9 cellular contexts compared by ENCODE assay signal in genomic region chr3:49721861-49722781, GRCh38. TPM values are rescaled to one million over a fixed set of nuclear protein-coding genes. Genes with fewer than 3 reads are reported as not detected.
DNase-seq lines count a peak whose midpoint lies in the region; ATAC-seq and TF ChIP-seq lines count a peak whose summit lies in the region.
"Had no signal": no experiment of that assay in that cellular context is flagged by ENCODE, and none has a peak within 500 bp of the region (broad histone marks: within the 10 kb centered on the region; RNA-seq: fewer than 3 reads in every experiment).

No MANE protein-coding gene starts in this region.

- peaks cover 0 to 31% (median 5%) of the 10 kb centered on the region in 4 donors for H3K4me1 ChIP-seq in right lobe of liver
- H3K4me1 ChIP-seq in upper lobe of left lung, result peaks cover 28 to 58% (median 34%) of the 10 kb centered on the region in 4 donors

- no peak for TF ChIP-seq EP300 in upper lobe of left lung (IDR thresholded peaks at IDR 0.05)

- DNase-seq in activated naive CD4-positive, alpha-beta T cell treated with Interleukin-2 at 50 U/mL for 16 hours, result no peak
- DNase-seq in activated naive CD8-positive, alpha-beta T cell treated with anti-CD3 and anti-CD28 coated beads, Interleukin-2, amount 10 ng/mL, durations not matched to agents 7 days and 5 days, result no peak
- peak in 1 of 3 donors; percentile 56 for DNase-seq in right lobe of liver
- peak; percentile 19 to 81 for DNase-seq in upper lobe of left lung
- no peak for DNase-seq in HK-2 (ENCODE audit: unreplicated experiment)

- H3K36me3 Mint-ChIP-seq in activated naive CD4-positive, alpha-beta T cell treated with anti-CD3 and anti-CD28 coated beads, Interleukin-2, amount 50 U/mL, for 24 hours, result peaks cover 2% of the 10 kb centered on the region
- peaks cover 6% of the 10 kb centered on the region for H3K36me3 Mint-ChIP-seq in activated naive CD8-positive, alpha-beta T cell treated with anti-CD3 and anti-CD28 coated beads, Interleukin-2, amount 10 ng/mL, durations not matched to agents 7 days and 5 days

- peaks cover 30% of the 10 kb centered on the region for H3K4me1 Mint-ChIP-seq in activated naive CD4-positive, alpha-beta T cell treated with anti-CD3 and anti-CD28 coated beads, Interleukin-2, amount 50 U/mL, for 24 hours
- peaks cover 23% of the 10 kb centered on the region for H3K4me1 Mint-ChIP-seq in activated naive CD8-positive, alpha-beta T cell treated with anti-CD3 and anti-CD28 coated beads, Interleukin-2, amount 10 ng/mL, durations not matched to agents 7 days and 5 days

- H3K9me3 Mint-ChIP-seq in activated naive CD4-positive, alpha-beta T cell treated with anti-CD3 and anti-CD28 coated beads, Interleukin-2, amount 50 U/mL, for 24 hours, result no peaks in the 10 kb centered on the region
- H3K9me3 Mint-ChIP-seq in activated naive CD8-positive, alpha-beta T cell treated with anti-CD3 and anti-CD28 coated beads, Interleukin-2, amount 10 ng/mL, durations not matched to agents 7 days and 5 days, result no peaks in the 10 kb centered on the region

- WGBS in right lobe of liver (ENCODE audit: insufficient coverage, low coverage, low lambda C conversion rate, missing lambda C conversion rate), result 70% methylated on average over 2 of the region's 28 CpGs
- WGBS in upper lobe of left lung, 2 donors, result 91 to 93% methylated on average over 2 to 28 of the region's 28 CpGs

- intact Hi-C loops in right lobe of liver (cut with DNase I), result no loop called here

- no peak for ATAC-seq in activated naive CD8-positive, alpha-beta T cell treated with anti-CD3 and anti-CD28 coated beads, Interleukin-2, amount 10 ng/mL, durations not matched to agents 7 days and 5 days (ENCODE audit: low read depth)
- ATAC-seq in right lobe of liver (no peak), upper lobe of left lung (ENCODE audit: low FRiP score in 2 of 2) (no peak), HG02884 (IDR thresholded peaks at IDR 0.05; ENCODE audit: unreplicated experiment) (no peak), GM18909 (IDR thresholded peaks at IDR 0.05; ENCODE audit: poor library complexity, unreplicated experiment) (no peak)

- TF ChIP-seq POLR2A in right lobe of liver (IDR thresholded peaks at IDR 0.05), result no peak
- TF ChIP-seq POLR2A in upper lobe of left lung (IDR thresholded peaks at IDR 0.05), result no peak

- peak overlapping the region; percentile 92 for H3K4me3 Mint-ChIP-seq in activated naive CD4-positive, alpha-beta T cell treated with anti-CD3 and anti-CD28 coated beads, Interleukin-2, amount 50 U/mL, for 24 hours
- H3K4me3 Mint-ChIP-seq in activated naive CD8-positive, alpha-beta T cell treated with anti-CD3 and anti-CD28 coated beads, Interleukin-2, amount 10 ng/mL, durations not matched to agents 7 days and 5 days, result peak overlapping the region; percentile 97

- H3K27me3 ChIP-seq in right lobe of liver (no peaks in the 10 kb centered on the region), upper lobe of left lung (no peaks in the 10 kb centered on the region)
- H3K27me3 ChIP-seq: ascending aorta had no signal

- POLR2A ChIA-PET in activated naive CD8-positive, alpha-beta T cell treated with anti-CD3 and anti-CD28 coated beads, Interleukin-2, amount 10 ng/mL, durations not matched to agents 7 days and 5 days (lab: Charles Lee), result interaction anchor here (1.1 to 2.1 kb wide), 4 partner anchors 11 to 81 kb away, joined by 3 to 7 read pairs (median 3); partner anchors contain the start of gene INKA1

- H3K27ac ChIP-seq in right lobe of liver (no peak overlapping the region), upper lobe of left lung (peak overlapping the region in 1 of 4 donors; percentile 91)

- H3K27me3 Mint-ChIP-seq in activated naive CD4-positive, alpha-beta T cell treated with anti-CD3 and anti-CD28 coated beads, Interleukin-2, amount 50 U/mL, for 24 hours, result no peaks in the 10 kb centered on the region
- H3K27me3 Mint-ChIP-seq in activated naive CD8-positive, alpha-beta T cell treated with anti-CD3 and anti-CD28 coated beads, Interleukin-2, amount 10 ng/mL, durations not matched to agents 7 days and 5 days, result no peaks in the 10 kb centered on the region

- peak overlapping the region in 2 of 3 donors; percentile 80 to 92 for H3K4me3 ChIP-seq in right lobe of liver
- H3K4me3 ChIP-seq in upper lobe of left lung, result peak overlapping the region in 2 of 4 donors; percentile 67 to 86

- H3K9me3 ChIP-seq in right lobe of liver, result no peaks in the 10 kb centered on the region
- no peaks in the 10 kb centered on the region for H3K9me3 ChIP-seq in upper lobe of left lung
- H3K9me3 ChIP-seq: ascending aorta had no signal

- H3K27ac Mint-ChIP-seq in activated naive CD4-positive, alpha-beta T cell treated with anti-CD3 and anti-CD28 coated beads, Interleukin-2, amount 50 U/mL, for 24 hours, result peak overlapping the region; percentile 74
- peak overlapping the region; percentile 82 for H3K27ac Mint-ChIP-seq in activated naive CD8-positive, alpha-beta T cell treated with anti-CD3 and anti-CD28 coated beads, Interleukin-2, amount 10 ng/mL, durations not matched to agents 7 days and 5 days

- H3K36me3 ChIP-seq in right lobe of liver, result peaks cover 0 to 20% (median 10%) of the 10 kb centered on the region in 4 donors
- H3K36me3 ChIP-seq in upper lobe of left lung, result peaks cover 5 to 45% (median 24%) of the 10 kb centered on the region in 4 donors

- TF ChIP-seq CTCF in right lobe of liver (IDR thresholded peaks at IDR 0.05), result no peak
- no peak for TF ChIP-seq CTCF in upper lobe of left lung (IDR thresholded peaks at IDR 0.05)

RNA-seq across cellular contexts. Expression of gene GMPPB, which starts 1.6 kb away (rescaled TPM):
- total RNA-seq in activated naive CD8-positive, alpha-beta T cell treated with anti-CD3 and anti-CD28 coated beads, Interleukin-2, amount 10 ng/mL, durations not matched to agents 7 days and 5 days, result 10 to 100 TPM; 35.4 to 39.9 TPM
- total RNA-seq in right lobe of liver (10 to 100 TPM; 12.2 to 34.2 (median 25.6) TPM), upper lobe of left lung (10 to 100 TPM; 17.8 to 45.8 (median 41.3) TPM)

RNA-seq across cellular contexts. Expression of gene AMIGO3, which starts 2.6 kb away (rescaled TPM):
- total RNA-seq in activated naive CD8-positive, alpha-beta T cell treated with anti-CD3 and anti-CD28 coated beads, Interleukin-2, amount 10 ng/mL, durations not matched to agents 7 days and 5 days, result 1 to 10 TPM in 1 of 2 experiments, under 1 TPM in 1; 0.61 to 2.0 TPM
- total RNA-seq in right lobe of liver (1 to 10 TPM in 1 of 6 experiments, under 1 TPM in 3, not detected in 2; 0.07 to 2.4 (median 0.64) TPM), upper lobe of left lung (1 to 10 TPM in 4 of 6 donors, under 1 TPM in 2; 0.13 to 3.2 (median 1.9) TPM)

RNA-seq across cellular contexts. Expression of gene RNF123, which starts 32.8 kb away (rescaled TPM):
- total RNA-seq in activated naive CD8-positive, alpha-beta T cell treated with anti-CD3 and anti-CD28 coated beads, Interleukin-2, amount 10 ng/mL, durations not matched to agents 7 days and 5 days, result 10 to 100 TPM; 53.2 to 56.5 TPM
- total RNA-seq in right lobe of liver (10 to 100 TPM; 32.4 to 48.3 (median 39.9) TPM), upper lobe of left lung (10 to 100 TPM; 14.2 to 71.2 (median 42.2) TPM)

RNA-seq across cellular contexts. Expression of gene MST1, which starts 32.8 kb away (rescaled TPM):
- 10 to 100 TPM; 10.3 to 11.0 TPM for total RNA-seq in activated naive CD8-positive, alpha-beta T cell treated with anti-CD3 and anti-CD28 coated beads, Interleukin-2, amount 10 ng/mL, durations not matched to agents 7 days and 5 days
- total RNA-seq in right lobe of liver (100 to 1,000 TPM; 321 to 695 (median 632) TPM), upper lobe of left lung (10 to 100 TPM in 5 of 6 donors, 1 to 10 TPM in 1; 8.9 to 58.7 (median 18.1) TPM)

RNA-seq across cellular contexts. Expression of gene APEH, which starts 48.0 kb away (rescaled TPM):
- 100 to 1,000 TPM; 148 to 165 TPM for total RNA-seq in activated naive CD8-positive, alpha-beta T cell treated with anti-CD3 and anti-CD28 coated beads, Interleukin-2, amount 10 ng/mL, durations not matched to agents 7 days and 5 days
- total RNA-seq in right lobe of liver, result 100 to 1,000 TPM in 2 of 6 experiments, 10 to 100 TPM in 4; 60.9 to 114 (median 90.5) TPM
- total RNA-seq in upper lobe of left lung, result 100 to 1,000 TPM in 1 of 6 donors, 10 to 100 TPM in 5; 54.7 to 104 (median 92.8) TPM

Comparison
In these comparisons a context has a peak if more than half of its experiments do, and no peak if none do; other contexts are left out.
1. DNase-seq: peak in upper lobe of left lung (2 of 2); none in activated naive CD4-positive, alpha-beta T cell treated with Interleukin-2 at 50 U/mL for 16 hours (single experiment), activated naive CD8-positive, alpha-beta T cell treated with anti-CD3 and anti-CD28 coated beads, Interleukin-2, amount 10 ng/mL, durations not matched to agents 7 days and 5 days (single experiment) and HK-2 (single experiment).